ENCODE assay signal across 8 cellular contexts in genomic region chr4:26787461-26788340, GRCh38.
A peak's percentile ranks its signal among the peaks of the same experiment; 100 is the strongest.
DNase-seq lines count a peak whose midpoint lies in the region; ATAC-seq and TF ChIP-seq lines count a peak whose summit lies in the region.

No MANE protein-coding gene starts in this region.

- no peaks in the 10 kb centered on the region for H3K36me3 Mint-ChIP-seq in stimulated activated naive CD8-positive, alpha-beta T cell treated with anti-CD3 and anti-CD28 coated beads, Interleukin-15, Interleukin-2, amounts not matched to agents 100 ng/mL and 50 ng/mL, for 24 hours (ENCODE audit: low read depth)

- H3K9me3 Mint-ChIP-seq in stimulated activated naive CD8-positive, alpha-beta T cell treated with anti-CD3 and anti-CD28 coated beads, Interleukin-15, Interleukin-2, amounts not matched to agents 100 ng/mL and 50 ng/mL, for 24 hours: no peaks in the 10 kb centered on the region

- peaks cover 16% of the 10 kb centered on the region for H3K4me1 ChIP-seq in SJCRH30

- no peaks in the 10 kb centered on the region for H3K27me3 Mint-ChIP-seq in stimulated activated naive CD8-positive, alpha-beta T cell treated with anti-CD3 and anti-CD28 coated beads, Interleukin-15, Interleukin-2, amounts not matched to agents 100 ng/mL and 50 ng/mL, for 24 hours

- CTCF ChIA-PET in GM10248 (lab: Yijun Ruan, JAX): interaction anchor here (0.6 to 2.9 kb wide), 5 partner anchors 8 to 219 kb away, joined by 3 to 7 read pairs (median 3); no protein-coding TSS in a partner anchor

- no peaks in the 10 kb centered on the region for H3K36me3 ChIP-seq in SJCRH30

- DNase-seq in GM10248 (ENCODE audit: extremely low spot score) (no peak), SJCRH30 (peak; percentile 88 to 92), cardiac fibroblast (ENCODE audit: low read depth in 2 of 2) (peak; percentile 72 to 84), mucosa of gallbladder (ENCODE audit: low spot score) (peak; percentile 56), HuH-7 (ENCODE audit: low spot score) (no peak)

- H3K27ac Mint-ChIP-seq in stimulated activated naive CD8-positive, alpha-beta T cell treated with anti-CD3 and anti-CD28 coated beads, Interleukin-15, Interleukin-2, amounts not matched to agents 100 ng/mL and 50 ng/mL, for 24 hours: peak overlapping the region; percentile 64

- H3K27me3 ChIP-seq in SJCRH30: no peaks in the 10 kb centered on the region

- H3K9me3 ChIP-seq in SJCRH30 (replicated peaks): peaks cover 3% of the 10 kb centered on the region; the same call in 1 of the 2 replicates

- no peak overlapping the region for H3K4me3 Mint-ChIP-seq in stimulated activated naive CD8-positive, alpha-beta T cell treated with anti-CD3 and anti-CD28 coated beads, Interleukin-15, Interleukin-2, amounts not matched to agents 100 ng/mL and 50 ng/mL, for 24 hours

- peak overlapping the region; percentile 37 for H3K4me3 ChIP-seq in SJCRH30
- no peak overlapping the region for H3K4me3 ChIP-seq in cardiac fibroblast (replicated peaks in 1 of 2; ENCODE audit: low read depth in 2 of 2, low read length in 2 of 2)

- TF ChIP-seq CTCF in GM10248 (IDR thresholded peaks at IDR 0.05; ENCODE audit: control extremely low read depth, extremely low read depth, low read depth, missing control alignments) (peak; percentile 12), cardiac fibroblast (IDR thresholded peaks at IDR 0.05; ENCODE audit: low read depth, low read length) (peak; percentile 66)

- ATAC-seq in HG03039 (IDR thresholded peaks at IDR 0.05; ENCODE audit: unreplicated experiment) (peak; percentile 43), HG03159 (IDR thresholded peaks at IDR 0.05; ENCODE audit: unreplicated experiment) (no peak)

- POLR2A ChIA-PET in GM10248 (lab: Yijun Ruan, JAX): no interaction called here

- H3K27ac ChIP-seq in SJCRH30: peak overlapping the region; percentile 53

- H3K4me1 Mint-ChIP-seq in stimulated activated naive CD8-positive, alpha-beta T cell treated with anti-CD3 and anti-CD28 coated beads, Interleukin-15, Interleukin-2, amounts not matched to agents 100 ng/mL and 50 ng/mL, for 24 hours (ENCODE audit: low read depth): peaks cover 16% of the 10 kb centered on the region

Comparison
In these comparisons a context has a peak if more than half of its experiments do, and no peak if none do; other contexts are left out.
1. DNase-seq: peak in SJCRH30 (2 of 2), cardiac fibroblast (2 of 2) and mucosa of gallbladder (single experiment); none in GM10248 (single experiment) and HuH-7 (single experiment).